In genomic region chr1:240217398-240217797, GRCh38 we compare ENCODE assay signal across 30 cellular contexts.
"Had no signal": no experiment of that assay in that cellular context is flagged by ENCODE, and none has a peak within 500 bp of the region (broad histone marks: within the 10 kb centered on the region; RNA-seq: fewer than 3 reads in every experiment).

No MANE protein-coding gene starts in this region.

- H3K9me3 ChIP-seq: body of pancreas, colonic mucosa, gastroesophageal sphincter, ovary, prostate gland, sigmoid colon, thoracic aorta, vagina had no signal

- DNase-seq: activated CD4-positive, alpha-beta T cell treated with anti-CD3 and anti-CD28 coated beads for 36 hours; activated CD4-positive, CD25-positive, alpha-beta regulatory T cell; activated naive CD4-positive, alpha-beta T cell; activated T-cell treated with anti-CD3 and anti-CD28 coated beads for 4 hours; activated T-cell treated with anti-CD3 and anti-CD28 coated beads, Interleukin-2, amount 50 U/mL, for 72 hours; aorta; body of pancreas; cerebellar nuclear complex; colonic mucosa; dorsolateral prefrontal cortex; effector memory CD8-positive, alpha-beta T cell; hypothalamus; immature natural killer cell; kidney; left colon; midbrain; naive thymus-derived CD4-positive, alpha-beta T cell; ovary; retina; sigmoid colon; small intestine; stimulated activated CD4-positive, alpha-beta T cell treated with anti-CD3 and anti-CD28 coated beads, Interleukin-4, amount 100 ng/mL, for 24 hours had no signal

- H3K27ac ChIP-seq: body of pancreas, cardiac muscle cell, colonic mucosa, gastroesophageal sphincter, ovary, prostate gland, sigmoid colon, thoracic aorta, vagina had no signal

- H3K36me3 ChIP-seq: cardiac muscle cell, colonic mucosa, gastroesophageal sphincter, ovary, prostate gland, sigmoid colon, thoracic aorta, vagina had no signal

- ATAC-seq: activated CD4-positive, alpha-beta T cell treated with anti-CD3 and anti-CD28 coated beads for 36 hours; activated naive CD4-positive, alpha-beta T cell treated with anti-CD3 and anti-CD28 coated beads, Interleukin-2, amount 50 U/mL, for 72 hours; activated T-cell treated with anti-CD3 and anti-CD28 coated beads, Interleukin-2, amount 50 U/mL, for 72 hours; body of pancreas; effector memory CD8-positive, alpha-beta T cell; gastroesophageal sphincter; left colon; naive thymus-derived CD4-positive, alpha-beta T cell; stimulated activated effector memory CD8-positive, alpha-beta T cell treated with anti-CD3 and anti-CD28 coated beads, Interleukin-12 subunit alpha, Interleukin-12 subunit beta, amount 100 ng/mL, for 72 hours had no signal

- H3K4me1 ChIP-seq: body of pancreas, colonic mucosa, prostate gland, vagina had no signal

- FAIRE-seq: endothelial cell of umbilical vein, kidney, small intestine had no signal

- H3K4me3 ChIP-seq: body of pancreas, cardiac muscle cell, colonic mucosa, dorsolateral prefrontal cortex, gastroesophageal sphincter, ovary, prostate gland, sigmoid colon, thoracic aorta, vagina had no signal

- H3K27me3 ChIP-seq: body of pancreas, cardiac muscle cell, colonic mucosa, dorsolateral prefrontal cortex, gastroesophageal sphincter, ovary, sigmoid colon, vagina had no signal
